ENCODE assay signal across 12 cellular contexts in the genomic region with DNA sequence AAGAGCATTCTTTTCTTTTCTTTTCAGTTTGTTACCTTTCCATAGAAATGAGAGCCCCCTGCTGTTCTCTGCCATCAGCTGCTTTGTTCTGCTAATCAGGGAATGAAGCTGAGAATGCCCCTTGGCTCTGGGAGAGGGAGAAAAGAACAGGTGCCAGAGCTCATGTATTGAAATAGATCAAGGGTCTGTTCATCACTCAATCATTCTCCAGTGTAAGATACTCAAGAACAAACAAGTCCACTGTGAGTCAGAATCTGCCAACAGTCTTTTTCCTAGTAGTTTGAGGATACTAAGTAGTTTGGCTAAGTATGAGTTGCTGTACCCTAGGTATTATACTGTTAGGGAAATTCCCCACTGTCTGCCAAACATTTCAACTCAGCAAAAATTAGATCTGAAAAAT.
DNase-seq lines count a peak whose midpoint lies in the region; ATAC-seq and TF ChIP-seq lines count a peak whose summit lies in the region.
"Had no signal": no experiment of that assay in that cellular context is flagged by ENCODE, and none has a peak within 500 bp of the region (broad histone marks: within the 10 kb centered on the region; RNA-seq: fewer than 3 reads in every experiment).

No MANE protein-coding gene starts in this region.

- no peaks in the 10 kb centered on the region for H3K36me3 ChIP-seq in SJCRH30
- H3K36me3 ChIP-seq in esophagus muscularis mucosa, result no peaks in the 10 kb centered on the region
- no peaks in the 10 kb centered on the region for H3K36me3 ChIP-seq in upper lobe of left lung
- H3K36me3 ChIP-seq: right atrium auricular region, thoracic aorta had no signal

- H3K27ac ChIP-seq in SJCRH30 (peak overlapping the region; percentile 35; the same call in 1 of the 2 replicates), esophagus muscularis mucosa (replicated peaks in 1 of 4) (peak overlapping the region; percentile 59 to 67 (median 66)), upper lobe of left lung (no peak overlapping the region)
- H3K27ac ChIP-seq: right atrium auricular region had no signal

- H3K27ac Mint-ChIP-seq in stimulated activated naive CD8-positive, alpha-beta T cell treated with anti-CD3 and anti-CD28 coated beads, Interleukin-15, amount 100 ng/mL, for 72 hours, result peak overlapping the region; percentile 73 to 93

- H3K27me3 ChIP-seq in SJCRH30, result no peaks in the 10 kb centered on the region
- no peaks in the 10 kb centered on the region for H3K27me3 ChIP-seq in esophagus muscularis mucosa
- no peaks in the 10 kb centered on the region for H3K27me3 ChIP-seq in upper lobe of left lung
- H3K27me3 ChIP-seq: right atrium auricular region had no signal

- intact Hi-C loops in esophagus muscularis mucosa (cut with DNase I), result loop anchor here (10.0 kb wide), 2 partner anchors 200 to 380 kb away; a partner anchor contains a TSS

- H3K4me1 ChIP-seq in SJCRH30 (no peaks in the 10 kb centered on the region; the same call in none of the 2 replicates), esophagus muscularis mucosa (peaks cover 0 to 29% (median 17%) of the 10 kb centered on the region in 4 donors), upper lobe of left lung (no peaks in the 10 kb centered on the region)
- H3K4me1 ChIP-seq: right atrium auricular region had no signal

- H3K9me3 ChIP-seq in SJCRH30 (replicated peaks), result no peaks in the 10 kb centered on the region
- H3K9me3 ChIP-seq in esophagus muscularis mucosa, result no peaks in the 10 kb centered on the region
- no peaks in the 10 kb centered on the region for H3K9me3 ChIP-seq in upper lobe of left lung
- H3K9me3 ChIP-seq: right atrium auricular region, thoracic aorta had no signal

- peaks cover 9 to 24% of the 10 kb centered on the region in 2 donors for H3K9me3 Mint-ChIP-seq in stimulated activated naive CD8-positive, alpha-beta T cell treated with anti-CD3 and anti-CD28 coated beads, Interleukin-15, amount 100 ng/mL, for 72 hours

- H3K4me1 Mint-ChIP-seq in stimulated activated naive CD8-positive, alpha-beta T cell treated with anti-CD3 and anti-CD28 coated beads, Interleukin-15, amount 100 ng/mL, for 72 hours, result peaks cover 62% of the 10 kb centered on the region

- TF ChIP-seq EP300 in esophagus muscularis mucosa (IDR thresholded peaks at IDR 0.05), result no peak
- no peak for TF ChIP-seq EP300 in upper lobe of left lung (IDR thresholded peaks at IDR 0.05)

- TF ChIP-seq POLR2A in esophagus muscularis mucosa (IDR thresholded peaks at IDR 0.05; ENCODE audit: low read depth) (no peak), upper lobe of left lung (IDR thresholded peaks at IDR 0.05) (no peak)

- ATAC-seq in stimulated activated naive CD8-positive, alpha-beta T cell treated with anti-CD3 and anti-CD28 coated beads, Interleukin-15, amount 100 ng/mL, for 72 hours, result peak; percentile 83
- ATAC-seq in GM21786 (IDR thresholded peaks at IDR 0.05; ENCODE audit: unreplicated experiment) (no peak), upper lobe of left lung (ENCODE audit: low FRiP score in 2 of 2) (no peak)

- H3K4me3 ChIP-seq in SJCRH30, result no peak overlapping the region
- no peak overlapping the region for H3K4me3 ChIP-seq in esophagus muscularis mucosa
- no peak overlapping the region for H3K4me3 ChIP-seq in upper lobe of left lung
- H3K4me3 ChIP-seq: right atrium auricular region, thoracic aorta had no signal

- DNase-seq in activated naive CD4-positive, alpha-beta T cell treated with Interleukin-2 at 50 U/mL for 16 hours, result peak; percentile 1
- no peak for DNase-seq in activated naive CD4-positive, alpha-beta T cell (lab: John Stamatoyannopoulos, UW)
- DNase-seq in SJCRH30 (peak; percentile 45 to 69), esophagus muscularis mucosa (ENCODE audit: extremely low spot score) (no peak), upper lobe of left lung (no peak), SHP77 treated with DMSO at 0.1 percent for 48 hours (lab: John Stamatoyannopoulos, UW) (no peak)
- peak; percentile 10 to 11 for DNase-seq in stimulated activated naive CD8-positive, alpha-beta T cell treated with anti-CD3 and anti-CD28 coated beads, Interleukin-15, amount 100 ng/mL, for 72 hours
- DNase-seq: activated gamma-delta T cell treated with Interleukin-2 at 50 U/mL for 16 hours, foreskin melanocyte had no signal

- no peaks in the 10 kb centered on the region for H3K27me3 Mint-ChIP-seq in stimulated activated naive CD8-positive, alpha-beta T cell treated with anti-CD3 and anti-CD28 coated beads, Interleukin-15, amount 100 ng/mL, for 72 hours

- peak overlapping the region; percentile 24 to 43 for H3K4me3 Mint-ChIP-seq in stimulated activated naive CD8-positive, alpha-beta T cell treated with anti-CD3 and anti-CD28 coated beads, Interleukin-15, amount 100 ng/mL, for 72 hours

- TF ChIP-seq CTCF in esophagus muscularis mucosa (IDR thresholded peaks at IDR 0.05) (no peak), upper lobe of left lung (IDR thresholded peaks at IDR 0.05) (no peak)

Comparison
In these comparisons a context has a peak if more than half of its experiments do, and no peak if none do; other contexts are left out.
1. DNase-seq: peak in activated naive CD4-positive, alpha-beta T cell treated with Interleukin-2 at 50 U/mL for 16 hours (single experiment), SJCRH30 (2 of 2) and stimulated activated naive CD8-positive, alpha-beta T cell treated with anti-CD3 and anti-CD28 coated beads, Interleukin-15, amount 100 ng/mL, for 72 hours (2 of 2); none in activated naive CD4-positive, alpha-beta T cell (0 of 4), esophagus muscularis mucosa (single experiment), upper lobe of left lung (0 of 2) and SHP77 treated with DMSO at 0.1 percent for 48 hours (single experiment).
2. H3K27ac ChIP-seq: peak in SJCRH30 (single experiment) and esophagus muscularis mucosa (4 of 4); none in upper lobe of left lung (0 of 4).